Comparison of ENCODE assay signal across 35 cellular contexts in the genomic region with DNA sequence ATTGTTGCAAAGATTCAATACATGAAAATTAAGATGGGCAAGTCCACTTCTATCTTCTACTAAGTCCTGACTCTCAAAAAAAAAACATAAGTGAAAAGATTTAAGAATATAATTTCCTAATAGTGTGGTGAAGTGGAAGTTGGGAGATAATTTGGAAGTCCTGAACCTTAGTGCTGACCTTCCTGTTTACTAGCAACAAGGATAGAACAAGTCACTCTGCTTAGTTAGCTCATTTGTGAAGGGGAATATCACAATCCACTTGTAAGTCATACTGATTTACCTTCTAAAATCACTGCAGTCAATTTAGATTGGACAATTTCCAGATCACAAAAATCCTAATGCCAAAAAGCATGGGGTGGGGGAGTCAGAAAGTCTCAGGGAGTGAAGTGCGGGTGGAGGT. TPM values are rescaled to one million over a fixed set of nuclear protein-coding genes. Genes with fewer than 3 reads are reported as not detected.
"Had no signal": no experiment of that assay in that cellular context is flagged by ENCODE, and none has a peak within 500 bp of the region (broad histone marks: within the 10 kb centered on the region; RNA-seq: fewer than 3 reads in every experiment).

No MANE protein-coding gene starts in this region.

- DNase-seq: Karpas-422, Kasumi-1, MG63, MM.1S, MV-4-11, NCI-H1048, NCI-H1092, NCI-H1092 treated with DMSO at 0.1 percent for 48 hours, NCI-H1105, NCI-H1105 treated with DMSO at 0.1 percent for 48 hours, NCI-H1417, NCI-H1417 treated with DMSO at 0.1 percent for 48 hours, NCI-H1436, NCI-H1436 treated with DMSO at 0.1 percent for 48 hours, NCI-H146, NCI-H1694, NCI-H1694 treated with DMSO at 0.1 percent for 48 hours, NCI-H187, NCI-H187 treated with DMSO at 0.1 percent for 48 hours, NCI-H1930, NCI-H2029, NCI-H2029 treated with DMSO at 0.1 percent for 48 hours, NCI-H2081, NCI-H2081 treated with DMSO at 0.1 percent for 48 hours, NCI-H2107, NCI-H2171, NCI-H2171 treated with DMSO at 0.1 percent for 48 hours, NCI-H2227 treated with DMSO at 0.1 percent for 48 hours, NCI-H226, NCI-H446, NCI-H446 treated with DMSO at 0.1 percent for 48 hours, NCI-H510A, NCI-H510A treated with DMSO at 0.1 percent for 48 hours, NCI-H524 had no signal

- H3K27me3 ChIP-seq: MG63 had no signal

- H3K9me3 ChIP-seq: MG63 had no signal

- H3K4me3 ChIP-seq: MG63 had no signal

- H3K36me3 ChIP-seq: MG63 had no signal

RNA-seq across cellular contexts. Expression of gene PCSK5, which starts 43.4 kb away (rescaled TPM):
- total RNA-seq: MCF 10A had no signal
